Comparison of ENCODE assay signal across 8 cellular contexts in genomic region chr5:1800470-1801060, GRCh38. TPM values are rescaled to one million over a fixed set of nuclear protein-coding genes. Genes with fewer than 3 reads are reported as not detected.
DNase-seq lines count a peak whose midpoint lies in the region; ATAC-seq and TF ChIP-seq lines count a peak whose summit lies in the region.

No MANE protein-coding gene starts in this region.

- WGBS in GM23248 (ENCODE audit: low coverage in 1 of 2, low lambda C conversion rate in 2 of 2, missing lambda C conversion rate in 2 of 2), 2 experiments: 4 to 5% methylated on average over 20 of the region's 20 CpGs
- under 1% methylated on average over 20 of the region's 20 CpGs for whole genome bisulfite sequencing in hepatocyte (ENCODE audit: low lambda C conversion rate, missing lambda C conversion rate)

- no peak for ATAC-seq in activated naive CD8-positive, alpha-beta T cell treated with anti-CD3 and anti-CD28 coated beads, Interleukin-2, amount 10 ng/mL, durations not matched to agents 7 days and 5 days (ENCODE audit: low read depth)
- ATAC-seq in sciatic nerve: peak; percentile 10
- no peak for ATAC-seq in HG03175 (IDR thresholded peaks at IDR 0.05; ENCODE audit: unreplicated experiment)

- peak overlapping the region; percentile 93 for H3K4me2 ChIP-seq in GM23248 (ENCODE audit: unreplicated experiment)
- H3K4me2 ChIP-seq in hepatocyte: peak overlapping the region; percentile 96

- H3K36me3 ChIP-seq in GM23248 (ENCODE audit: low read depth) (peaks cover 6% of the 10 kb centered on the region), hepatocyte (replicated peaks; ENCODE audit: insufficient read depth, low read depth) (no peaks in the 10 kb centered on the region)

- H3K27ac Mint-ChIP-seq in activated naive CD8-positive, alpha-beta T cell treated with anti-CD3 and anti-CD28 coated beads, Interleukin-2, amount 10 ng/mL, durations not matched to agents 7 days and 5 days: peak overlapping the region; percentile 98

- TF ChIP-seq CTCF in hepatocyte (IDR thresholded peaks at IDR 0.05; ENCODE audit: poor library complexity): no peak

- H3F3A ChIP-seq in GM23248 (ENCODE audit: insufficient read depth): 0 out of 2 replicates have a peak, but pooled peaks cover 11% of the 10 kb centered on the region

- H3K9ac ChIP-seq in GM23248: peak overlapping the region; percentile 82

- H3K79me2 ChIP-seq in GM23248 (ENCODE audit: insufficient read depth) (peaks cover 75% of the 10 kb centered on the region), hepatocyte (peaks cover 55% of the 10 kb centered on the region)

- no peaks in the 10 kb centered on the region for H3K9me3 ChIP-seq in GM23248 (ENCODE audit: low read depth)
- no peaks in the 10 kb centered on the region for H3K9me3 ChIP-seq in hepatocyte (ENCODE audit: low read depth)

- intact Hi-C loops in sciatic nerve (cut with DNase I): no loop called here

- H3K36me3 Mint-ChIP-seq in activated naive CD8-positive, alpha-beta T cell treated with anti-CD3 and anti-CD28 coated beads, Interleukin-2, amount 10 ng/mL, durations not matched to agents 7 days and 5 days: peaks cover 26% of the 10 kb centered on the region

- H3K4me3 Mint-ChIP-seq in activated naive CD8-positive, alpha-beta T cell treated with anti-CD3 and anti-CD28 coated beads, Interleukin-2, amount 10 ng/mL, durations not matched to agents 7 days and 5 days: peak overlapping the region; percentile 89

- in situ Hi-C loops in Caki2 (cut with HindIII; ENCODE audit: low pct_unique_long_range_greater_than_20kb, low sequenced_read_pairs) (no loop called here), GM23248 (cut with MboI) (no loop called here)

- H3K9me3 Mint-ChIP-seq in activated naive CD8-positive, alpha-beta T cell treated with anti-CD3 and anti-CD28 coated beads, Interleukin-2, amount 10 ng/mL, durations not matched to agents 7 days and 5 days: no peaks in the 10 kb centered on the region

- POLR2A ChIA-PET in activated naive CD8-positive, alpha-beta T cell treated with anti-CD3 and anti-CD28 coated beads, Interleukin-2, amount 10 ng/mL, durations not matched to agents 7 days and 5 days (lab: Charles Lee): interaction anchor here (0.6 to 1.9 kb wide), 7 partner anchors 9 to 1581 kb away, joined by 3 to 29 read pairs (median 4); no protein-coding TSS in a partner anchor

- H2AFZ ChIP-seq in GM23248: peak overlapping the region; percentile 89
- peak overlapping the region; percentile 64 for H2AFZ ChIP-seq in hepatocyte

- H3K27me3 ChIP-seq in GM23248 (replicated peaks; ENCODE audit: insufficient read depth) (no peaks in the 10 kb centered on the region), hepatocyte (no peaks in the 10 kb centered on the region)

- DNase-seq in Caki2 (ENCODE audit: low read depth) (peak; percentile 35), GM23248 (no peak), NCI-H524 treated with DMSO at 0.1 percent for 48 hours (lab: John Stamatoyannopoulos, UW) (peak; percentile 20), hepatocyte (ENCODE audit: low spot score) (no peak), sciatic nerve (ENCODE audit: low spot score) (no peak), AG08395 (ENCODE audit: low spot score) (no peak)
- no peak for DNase-seq in activated naive CD8-positive, alpha-beta T cell treated with anti-CD3 and anti-CD28 coated beads, Interleukin-2, amount 10 ng/mL, durations not matched to agents 7 days and 5 days

- H3K4me1 ChIP-seq in GM23248 (ENCODE audit: insufficient read depth): peaks cover 14% of the 10 kb centered on the region; the same call in 1 of the 2 replicates
- H3K4me1 ChIP-seq in hepatocyte (ENCODE audit: insufficient read depth): peaks cover 14% of the 10 kb centered on the region

- H3K9me2 ChIP-seq in GM23248 (ENCODE audit: insufficient read depth) (no peaks in the 10 kb centered on the region), hepatocyte (replicated peaks; ENCODE audit: insufficient read depth) (no peaks in the 10 kb centered on the region)

- H3K27ac ChIP-seq in GM23248 (peak overlapping the region; percentile 83), hepatocyte (peak overlapping the region; percentile 83)

- H3K4me3 ChIP-seq in GM23248 (peak overlapping the region; percentile 90), hepatocyte (peak overlapping the region; percentile 92)

- H3K4me1 Mint-ChIP-seq in activated naive CD8-positive, alpha-beta T cell treated with anti-CD3 and anti-CD28 coated beads, Interleukin-2, amount 10 ng/mL, durations not matched to agents 7 days and 5 days: peaks cover 42% of the 10 kb centered on the region

- H3K27me3 Mint-ChIP-seq in activated naive CD8-positive, alpha-beta T cell treated with anti-CD3 and anti-CD28 coated beads, Interleukin-2, amount 10 ng/mL, durations not matched to agents 7 days and 5 days: no peaks in the 10 kb centered on the region

- H4K20me1 ChIP-seq in GM23248 (ENCODE audit: insufficient read depth): no peaks in the 10 kb centered on the region
- no peaks in the 10 kb centered on the region for H4K20me1 ChIP-seq in hepatocyte (ENCODE audit: insufficient read depth, poor library complexity, severe bottlenecking)

RNA-seq across cellular contexts. Expression of gene NDUFS6, which starts 0.6 kb away (rescaled TPM):
- 34.5 and 48.4 TPM in 2 replicates for total RNA-seq in Caki2 (2014; rRNA removed; shearing (Covaris generic); ENCODE audit: low replicate concordance)
- total RNA-seq in GM23248 (2014; rRNA removed; shearing (Covaris generic)): 34.7 and 39.6 TPM in 2 replicates
- 103 and 106 TPM in 2 replicates for polyA plus RNA-seq in GM23248 (2016; fragmentation: Nextera tagmentation; extraction: Ambion mirVana)
- total RNA-seq in activated naive CD8-positive, alpha-beta T cell treated with anti-CD3 and anti-CD28 coated beads, Interleukin-2, amount 10 ng/mL, durations not matched to agents 7 days and 5 days: 10 to 100 TPM; 24.7 to 27.7 TPM
- total RNA-seq in hepatocyte: 29.3 and 33.4 TPM in 2 replicates
- 103 and 108 TPM in 2 replicates for polyA plus RNA-seq in hepatocyte
- total RNA-seq in sciatic nerve: 20.7 TPM

RNA-seq across cellular contexts. Expression of gene MRPL36, which starts 0.9 kb away (rescaled TPM):
- total RNA-seq in Caki2 (2014; rRNA removed; shearing (Covaris generic); ENCODE audit: low replicate concordance): 45.6 and 50.5 TPM in 2 replicates
- 30.9 and 33.9 TPM in 2 replicates for total RNA-seq in GM23248 (2014; rRNA removed; shearing (Covaris generic))
- polyA plus RNA-seq in GM23248 (2016; fragmentation: Nextera tagmentation; extraction: Ambion mirVana) (140 and 147 TPM in 2 replicates), hepatocyte (96.9 and 107 TPM in 2 replicates)
- 10 to 100 TPM; 47.1 to 51.2 TPM for total RNA-seq in activated naive CD8-positive, alpha-beta T cell treated with anti-CD3 and anti-CD28 coated beads, Interleukin-2, amount 10 ng/mL, durations not matched to agents 7 days and 5 days
- total RNA-seq in hepatocyte (25.6 and 40.3 TPM in 2 replicates), sciatic nerve (28.4 TPM)

Comparison
In these comparisons a context has a peak if more than half of its experiments do, and no peak if none do; other contexts are left out.
1. DNase-seq: peak in Caki2 (single experiment) and NCI-H524 treated with DMSO at 0.1 percent for 48 hours (single experiment); none in GM23248 (single experiment), activated naive CD8-positive, alpha-beta T cell treated with anti-CD3 and anti-CD28 coated beads, Interleukin-2, amount 10 ng/mL, durations not matched to agents 7 days and 5 days (single experiment), hepatocyte (single experiment), sciatic nerve (single experiment) and AG08395 (single experiment).